Comparison of ENCODE assay signal across 32 cellular contexts in the genomic region with DNA sequence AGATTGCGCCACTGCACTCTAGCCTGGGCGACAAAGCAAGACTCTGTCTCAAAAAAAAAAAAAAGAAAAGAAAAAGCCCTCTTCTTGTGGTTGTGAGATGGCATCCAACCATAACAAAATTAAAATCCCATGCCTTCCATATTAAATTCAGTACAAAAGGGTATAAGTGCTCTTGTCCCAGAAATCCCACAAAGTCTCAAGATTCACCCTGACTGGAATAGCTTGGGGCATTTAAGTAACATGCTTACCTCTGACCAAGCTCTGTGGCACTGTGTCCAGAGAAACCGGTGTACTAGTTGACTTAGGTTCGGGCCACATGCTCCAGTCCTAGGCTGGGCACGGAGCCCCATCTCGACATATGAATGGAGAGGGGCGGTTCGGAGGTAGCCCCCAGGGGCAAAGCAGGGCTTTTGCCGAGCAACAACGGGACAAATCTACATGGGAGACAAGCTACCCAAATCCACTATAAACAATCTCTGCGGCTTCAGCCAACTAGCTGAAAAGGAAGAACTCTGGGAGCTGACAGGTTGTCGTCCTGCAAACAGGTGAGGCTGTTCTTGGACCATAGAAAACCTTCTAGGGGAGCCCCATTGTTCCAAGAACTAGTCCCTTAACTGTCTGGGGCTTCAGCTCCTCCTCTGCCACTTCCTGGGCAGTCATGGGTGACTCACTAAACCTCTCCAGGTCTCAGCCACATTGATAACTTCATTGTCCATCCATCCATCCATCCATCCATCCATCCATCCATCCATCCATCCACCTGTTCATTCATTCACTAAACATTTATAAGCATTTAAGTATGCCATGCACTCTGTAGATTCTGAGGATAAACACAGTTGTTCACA. TPM values are rescaled to one million over a fixed set of nuclear protein-coding genes. Genes with fewer than 3 reads are reported as not detected.
DNase-seq lines count a peak whose midpoint lies in the region; ATAC-seq and TF ChIP-seq lines count a peak whose summit lies in the region.
"Had no signal": no experiment of that assay in that cellular context is flagged by ENCODE, and none has a peak within 500 bp of the region (broad histone marks: within the 10 kb centered on the region; RNA-seq: fewer than 3 reads in every experiment).

No MANE protein-coding gene starts in this region.

- TF ChIP-seq CTCF in MCF 10A (IDR thresholded peaks at IDR 0.05; ENCODE audit: unreplicated experiment) (no peak), testis (IDR thresholded peaks at IDR 0.05) (no peak)

- H3K27ac ChIP-seq in right cardiac atrium (ENCODE audit: low read length), result no peak overlapping the region
- H3K27ac ChIP-seq in testis, result no peak overlapping the region
- H3K27ac ChIP-seq: gastroesophageal sphincter, hepatocyte, lower lobe of right lung, tibial artery, vagina, VCaP had no signal

- ATAC-seq in stimulated activated naive CD8-positive, alpha-beta T cell treated with anti-CD3 and anti-CD28 coated beads, Interleukin-15, Interleukin-2, amounts not matched to agents 100 U/mL and 50 U/mL, for 24 hours, result no peak
- no peak for ATAC-seq in stimulated activated naive CD8-positive, alpha-beta T cell treated with anti-CD3 and anti-CD28 coated beads, Interleukin-15, amount 100 ng/mL, for 72 hours
- no peak for ATAC-seq in left lobe of liver
- no peak for ATAC-seq in right cardiac atrium
- ATAC-seq in GM21423 (IDR thresholded peaks at IDR 0.05; ENCODE audit: unreplicated experiment), result no peak
- ATAC-seq: gastroesophageal sphincter, lower lobe of right lung, Panc1 had no signal

- peak; percentile 2 for DNase-seq in stimulated activated naive CD8-positive, alpha-beta T cell treated with anti-CD3 and anti-CD28 coated beads, Interleukin-15, Interleukin-2, amounts not matched to agents 100 U/mL and 50 U/mL, for 24 hours
- DNase-seq in stimulated activated naive CD8-positive, alpha-beta T cell treated with anti-CD3 and anti-CD28 coated beads, Interleukin-15, amount 100 ng/mL, for 72 hours, result no peak
- DNase-seq in MCF 10A (ENCODE audit: unreplicated experiment) (peak; percentile 37), left lobe of liver (ENCODE audit: low spot score) (peak; percentile 30), right cardiac atrium (no peak), testis (no peak), middle frontal gyrus (ENCODE audit: extremely low spot score, low spot score) (no peak)
- DNase-seq: activated CD4-positive, alpha-beta T cell treated with anti-CD3 and anti-CD28 coated beads for 4 hours; activated naive CD4-positive, alpha-beta T cell; activated T-cell treated with anti-CD3 and anti-CD28 coated beads, Interleukin-2, amount 50 U/mL, for 72 hours; central memory CD4-positive, alpha-beta T cell; HCEC 1CT; Kasumi-1; kidney glomerular epithelial cell; lower lobe of right lung; MV-4-11; NCI-H1436; NCI-H2081; NCI-H226; NCI-H69; SIG-M5; stimulated activated CD4-positive, alpha-beta T cell treated with anti-CD3 and anti-CD28 coated beads, Interleukin-1b, Interleukin-23, amount 100 ng/mL, for 48 hours; SW 1271; T1000 had no signal

- no peak overlapping the region for H3K27ac Mint-ChIP-seq in stimulated activated naive CD8-positive, alpha-beta T cell treated with anti-CD3 and anti-CD28 coated beads, Interleukin-15, amount 100 ng/mL, for 72 hours
- no peak overlapping the region for H3K27ac Mint-ChIP-seq in MCF 10A (ENCODE audit: low read depth, unreplicated experiment)
- H3K27ac Mint-ChIP-seq: activated T-cell treated with anti-CD3 and anti-CD28 coated beads, Interleukin-2, amount 50 U/mL, for 72 hours had no signal

- 88% methylated on average over 12 of the region's 12 CpGs for WGBS in right cardiac atrium
- WGBS in testis, 2 donors, result 88% methylated on average over 12 of the region's 12 CpGs

- intact Hi-C loops in MCF 10A (cut with micrococcal nuclease) (no loop called here), right cardiac atrium (cut with DNase I) (no loop called here), testis (cut with DNase I; ENCODE audit: low total_unique reads) (no loop called here)

- H3K4me3 ChIP-seq in right cardiac atrium (ENCODE audit: low read length) (no peak overlapping the region), testis (no peak overlapping the region)
- H3K4me3 ChIP-seq: gastroesophageal sphincter, hepatocyte, lower lobe of right lung, tibial artery, vagina had no signal

- H3K4me1 Mint-ChIP-seq in stimulated activated naive CD8-positive, alpha-beta T cell treated with anti-CD3 and anti-CD28 coated beads, Interleukin-15, amount 100 ng/mL, for 72 hours, result peaks cover 13% of the 10 kb centered on the region
- H3K4me1 Mint-ChIP-seq in MCF 10A (ENCODE audit: insufficient read depth, unreplicated experiment), result peaks cover 17% of the 10 kb centered on the region

- no peaks in the 10 kb centered on the region for H3K27me3 ChIP-seq in right cardiac atrium (ENCODE audit: control insufficient read depth, insufficient read depth)
- H3K27me3 ChIP-seq in testis, result no peaks in the 10 kb centered on the region
- H3K27me3 ChIP-seq: gastroesophageal sphincter, hepatocyte, tibial artery, vagina had no signal

- CTCF ChIA-PET in MCF 10A (lab: Yijun Ruan, JAX), result interaction anchor here (0.6 to 1.0 kb wide), 5 partner anchors 9 to 237 kb away, joined by 3 to 4 read pairs (median 3); a partner anchor contains a TSS

- no peaks in the 10 kb centered on the region for H3K36me3 Mint-ChIP-seq in MCF 10A (ENCODE audit: insufficient read depth, unreplicated experiment)

- H3K27me3 Mint-ChIP-seq in stimulated activated naive CD8-positive, alpha-beta T cell treated with anti-CD3 and anti-CD28 coated beads, Interleukin-15, amount 100 ng/mL, for 72 hours, result peaks cover 6% of the 10 kb centered on the region
- no peaks in the 10 kb centered on the region for H3K27me3 Mint-ChIP-seq in MCF 10A (ENCODE audit: insufficient read depth, unreplicated experiment)

- no peak for TF ChIP-seq POLR2A in testis (IDR thresholded peaks at IDR 0.05)

- no TSS peak for BruUV-seq in MCF 10A (replicated peaks; lab: Mats Ljungman, UMichigan)

- no peaks in the 10 kb centered on the region for H3K36me3 ChIP-seq in testis (ENCODE audit: low read depth, missing control alignments)
- H3K36me3 ChIP-seq: gastroesophageal sphincter, lower lobe of right lung, tibial artery, vagina had no signal

- no peaks in the 10 kb centered on the region for H3K9me3 ChIP-seq in right cardiac atrium (ENCODE audit: control insufficient read depth, low read length)
- H3K9me3 ChIP-seq in testis, result no peaks in the 10 kb centered on the region
- H3K9me3 ChIP-seq: gastroesophageal sphincter, lower lobe of right lung, tibial artery, vagina had no signal

- POLR2A ChIA-PET in MCF 10A (lab: Yijun Ruan, JAX), result interaction anchor here (1.0 kb wide), 1 partner anchor 35 kb away, joined by 4 read pairs; a partner anchor contains a TSS

- no peak overlapping the region for H3K4me3 Mint-ChIP-seq in stimulated activated naive CD8-positive, alpha-beta T cell treated with anti-CD3 and anti-CD28 coated beads, Interleukin-15, amount 100 ng/mL, for 72 hours
- no peak overlapping the region for H3K4me3 Mint-ChIP-seq in MCF 10A (ENCODE audit: unreplicated experiment)
- H3K4me3 Mint-ChIP-seq: activated T-cell treated with anti-CD3 and anti-CD28 coated beads, Interleukin-2, amount 50 U/mL, for 72 hours; neural crest cell had no signal

- no peaks in the 10 kb centered on the region for H3K4me1 ChIP-seq in right cardiac atrium (ENCODE audit: control insufficient read depth, insufficient read depth, low read length)
- no peaks in the 10 kb centered on the region for H3K4me1 ChIP-seq in testis
- H3K4me1 ChIP-seq: tibial artery, vagina had no signal

- peaks cover 13 to 14% of the 10 kb centered on the region in 2 donors for H3K9me3 Mint-ChIP-seq in stimulated activated naive CD8-positive, alpha-beta T cell treated with anti-CD3 and anti-CD28 coated beads, Interleukin-15, amount 100 ng/mL, for 72 hours
- H3K9me3 Mint-ChIP-seq in MCF 10A (ENCODE audit: unreplicated experiment), result peaks cover 14% of the 10 kb centered on the region

RNA-seq across cellular contexts. Expression of a gene that starts 10.3 kb away (rescaled TPM):
- total RNA-seq in MCF 10A (2022) (50.4 and 51.9 TPM in 2 replicates), left lobe of liver (51.4 TPM), right cardiac atrium (10 to 100 TPM; 19.9 to 51.0 (median 25.7) TPM), testis (10 to 100 TPM; 68.6 to 70.7 TPM)
- polyA plus RNA-seq in right cardiac atrium (12.3 TPM), testis (ENCODE audit: insufficient read depth, low read depth, low replicate concordance) (41.4 TPM)

RNA-seq across cellular contexts. Expression of a gene that starts 34.9 kb away (rescaled TPM):
- total RNA-seq in MCF 10A (2022) (106 and 119 TPM in 2 replicates), left lobe of liver (27.9 TPM), right cardiac atrium (10 to 100 TPM; 27.3 to 36.8 (median 29.3) TPM), testis (10 to 100 TPM; 58.1 to 71.1 TPM)
- polyA plus RNA-seq in right cardiac atrium (40.1 TPM), testis (ENCODE audit: insufficient read depth, low read depth, low replicate concordance) (135 TPM)

Comparison
In these comparisons a context has a peak if more than half of its experiments do, and no peak if none do; other contexts are left out.
1. DNase-seq: peak in stimulated activated naive CD8-positive, alpha-beta T cell treated with anti-CD3 and anti-CD28 coated beads, Interleukin-15, Interleukin-2, amounts not matched to agents 100 U/mL and 50 U/mL, for 24 hours (single experiment), MCF 10A (single experiment) and left lobe of liver (single experiment); none in stimulated activated naive CD8-positive, alpha-beta T cell treated with anti-CD3 and anti-CD28 coated beads, Interleukin-15, amount 100 ng/mL, for 72 hours (0 of 2), right cardiac atrium (0 of 3), testis (single experiment) and middle frontal gyrus (single experiment).